Comparison of ENCODE assay signal across 14 cellular contexts in genomic region chr3:134334901-134335280, GRCh38. TPM values are rescaled to one million over a fixed set of nuclear protein-coding genes. Genes with fewer than 3 reads are reported as not detected.
DNase-seq lines count a peak whose midpoint lies in the region; ATAC-seq and TF ChIP-seq lines count a peak whose summit lies in the region.
"Had no signal": no experiment of that assay in that cellular context is flagged by ENCODE, and none has a peak within 500 bp of the region (broad histone marks: within the 10 kb centered on the region; RNA-seq: fewer than 3 reads in every experiment).

No MANE protein-coding gene starts in this region.

- no peak for ATAC-seq in heart left ventricle
- ATAC-seq in left ventricle myocardium superior: no peak
- peak; percentile 48 for ATAC-seq in esophagus mucosa
- ATAC-seq: activated CD8-positive, alpha-beta T cell treated with anti-CD3 and anti-CD28 coated beads, Interleukin-2, amount 10 ng/mL, durations not matched to agents 7 days and 5 days; HepG2; right lobe of liver had no signal

- TF ChIP-seq POLR2A in heart left ventricle (IDR thresholded peaks at IDR 0.05) (no peak), uterus (IDR thresholded peaks at IDR 0.05) (no peak)

- H3K9me3 ChIP-seq in heart left ventricle (no peaks in the 10 kb centered on the region), osteoblast (ENCODE audit: low read depth, low read length) (no peaks in the 10 kb centered on the region), uterus (no peaks in the 10 kb centered on the region)
- H3K9me3 ChIP-seq: right lobe of liver had no signal

- H4K20me1 ChIP-seq in osteoblast (ENCODE audit: insufficient read depth, low read length): no peaks in the 10 kb centered on the region

- DNase-seq in heart left ventricle (no peak), left ventricle myocardium superior (no peak), osteoblast (ENCODE audit: insufficient read length, low spot score, missing footprints) (no peak), uterus (no peak), GM19238 (ENCODE audit: insufficient read length, low spot score) (no peak), HuH-7 (ENCODE audit: low spot score) (no peak), NAMALWA (ENCODE audit: low spot score) (no peak)
- DNase-seq: activated CD8-positive, alpha-beta T cell treated with anti-CD3 and anti-CD28 coated beads, Interleukin-2, amount 10 ng/mL, durations not matched to agents 7 days and 5 days; activated naive CD4-positive, alpha-beta T cell; NCI-H1417; NCI-H524 treated with DMSO at 0.1 percent for 48 hours; right lobe of liver had no signal

- TF ChIP-seq CTCF in heart left ventricle (IDR thresholded peaks at IDR 0.05): no peak
- TF ChIP-seq CTCF in osteoblast (IDR thresholded peaks at IDR 0.05; ENCODE audit: extremely low read depth, low read depth, low read length): no peak
- TF ChIP-seq CTCF in uterus (IDR thresholded peaks at IDR 0.05): no peak

- H3K4me1 ChIP-seq in heart left ventricle (peaks cover 2 to 60% (median 37%) of the 10 kb centered on the region in 12 donors), osteoblast (ENCODE audit: insufficient read depth, low read length) (peaks cover 75% of the 10 kb centered on the region), uterus (peaks cover 5 to 27% of the 10 kb centered on the region in 2 donors)
- H3K4me1 ChIP-seq: right lobe of liver had no signal

- H3K4me2 ChIP-seq in osteoblast (ENCODE audit: insufficient read depth, low read length): no peak overlapping the region

- intact Hi-C loops in heart left ventricle (cut with DNase I) (no loop called here), left ventricle myocardium superior (cut with micrococcal nuclease) (no loop called here), uterus (cut with DNase I; ENCODE audit: low total_unique reads) (no loop called here)

- H3K27ac ChIP-seq in heart left ventricle (peak overlapping the region in 10 of 12 donors; percentile 28 to 80 (median 68)), osteoblast (ENCODE audit: low read depth, low read length) (peak overlapping the region; percentile 91), uterus (peak overlapping the region; percentile 53 to 67)
- H3K27ac ChIP-seq: right lobe of liver had no signal

- H2AFZ ChIP-seq in osteoblast (ENCODE audit: low read length): no peak overlapping the region

- no peaks in the 10 kb centered on the region for H3K36me3 ChIP-seq in heart left ventricle
- H3K36me3 ChIP-seq in osteoblast (ENCODE audit: insufficient read depth, low read length): no peaks in the 10 kb centered on the region
- H3K36me3 ChIP-seq in uterus: no peaks in the 10 kb centered on the region
- H3K36me3 ChIP-seq: right lobe of liver had no signal

- 42 to 74% (median 53%) methylated on average over 2 of the region's 2 CpGs for WGBS in heart left ventricle, 4 donors

- H3K27me3 ChIP-seq in heart left ventricle (no peaks in the 10 kb centered on the region), osteoblast (ENCODE audit: insufficient read depth, low read length) (no peaks in the 10 kb centered on the region), uterus (no peaks in the 10 kb centered on the region)
- H3K27me3 ChIP-seq: right lobe of liver had no signal

- H3K79me2 ChIP-seq in osteoblast (ENCODE audit: insufficient read depth, low read length): no peaks in the 10 kb centered on the region

- H3K4me3 ChIP-seq in heart left ventricle (no peak overlapping the region), osteoblast (ENCODE audit: insufficient read depth, low read length) (no peak overlapping the region), uterus (no peak overlapping the region)
- H3K4me3 ChIP-seq: right lobe of liver had no signal

RNA-seq across cellular contexts. Expression of gene AMOTL2, which starts 39.4 kb away (rescaled TPM):
- total RNA-seq in heart left ventricle (100 to 1,000 TPM in 1 of 9 donors, 10 to 100 TPM in 8; 26.0 to 109 (median 50.0) TPM), left ventricle myocardium superior (53.9 TPM), esophagus mucosa (33.2 TPM), osteoblast (205 and 300 TPM in 2 replicates), uterus (10 to 100 TPM; 49.4 to 87.5 (median 61.4) TPM)
- 10 to 100 TPM; 19.0 to 36.4 TPM for polyA plus RNA-seq in heart left ventricle
- total RNA-seq: activated CD8-positive, alpha-beta T cell treated with anti-CD3 and anti-CD28 coated beads, Interleukin-2, amount 10 ng/mL, durations not matched to agents 7 days and 5 days had no signal
